Comparison of ENCODE assay signal across 2 cellular contexts in the genomic region with DNA sequence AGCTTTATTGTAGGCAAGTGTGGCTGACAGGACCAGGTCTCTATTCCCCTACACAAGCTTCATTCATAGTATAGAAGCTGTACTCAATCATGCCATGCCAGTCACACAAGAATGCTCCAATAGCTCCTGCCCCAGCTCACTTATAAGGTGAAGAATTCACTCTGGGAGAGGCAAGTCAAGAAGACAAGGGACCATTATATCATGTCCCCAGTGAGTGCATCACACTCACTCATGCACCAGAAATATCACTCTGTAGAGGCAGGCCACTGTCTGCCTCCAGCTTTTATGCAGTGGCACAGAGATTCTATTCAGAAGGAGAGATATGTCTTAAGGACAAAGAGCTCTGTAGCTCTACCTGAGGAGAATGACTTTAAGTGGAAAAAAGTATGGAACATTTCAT.
TF ChIP-seq lines count a peak whose summit lies in the region.

No MANE protein-coding gene starts in this region.

TF ChIP-seq in GM23338, 12 proteins besides CTCF, POLR2A, EP300 and RAD21 (continued from another document):
- TF ChIP-seq, protein P1, sequence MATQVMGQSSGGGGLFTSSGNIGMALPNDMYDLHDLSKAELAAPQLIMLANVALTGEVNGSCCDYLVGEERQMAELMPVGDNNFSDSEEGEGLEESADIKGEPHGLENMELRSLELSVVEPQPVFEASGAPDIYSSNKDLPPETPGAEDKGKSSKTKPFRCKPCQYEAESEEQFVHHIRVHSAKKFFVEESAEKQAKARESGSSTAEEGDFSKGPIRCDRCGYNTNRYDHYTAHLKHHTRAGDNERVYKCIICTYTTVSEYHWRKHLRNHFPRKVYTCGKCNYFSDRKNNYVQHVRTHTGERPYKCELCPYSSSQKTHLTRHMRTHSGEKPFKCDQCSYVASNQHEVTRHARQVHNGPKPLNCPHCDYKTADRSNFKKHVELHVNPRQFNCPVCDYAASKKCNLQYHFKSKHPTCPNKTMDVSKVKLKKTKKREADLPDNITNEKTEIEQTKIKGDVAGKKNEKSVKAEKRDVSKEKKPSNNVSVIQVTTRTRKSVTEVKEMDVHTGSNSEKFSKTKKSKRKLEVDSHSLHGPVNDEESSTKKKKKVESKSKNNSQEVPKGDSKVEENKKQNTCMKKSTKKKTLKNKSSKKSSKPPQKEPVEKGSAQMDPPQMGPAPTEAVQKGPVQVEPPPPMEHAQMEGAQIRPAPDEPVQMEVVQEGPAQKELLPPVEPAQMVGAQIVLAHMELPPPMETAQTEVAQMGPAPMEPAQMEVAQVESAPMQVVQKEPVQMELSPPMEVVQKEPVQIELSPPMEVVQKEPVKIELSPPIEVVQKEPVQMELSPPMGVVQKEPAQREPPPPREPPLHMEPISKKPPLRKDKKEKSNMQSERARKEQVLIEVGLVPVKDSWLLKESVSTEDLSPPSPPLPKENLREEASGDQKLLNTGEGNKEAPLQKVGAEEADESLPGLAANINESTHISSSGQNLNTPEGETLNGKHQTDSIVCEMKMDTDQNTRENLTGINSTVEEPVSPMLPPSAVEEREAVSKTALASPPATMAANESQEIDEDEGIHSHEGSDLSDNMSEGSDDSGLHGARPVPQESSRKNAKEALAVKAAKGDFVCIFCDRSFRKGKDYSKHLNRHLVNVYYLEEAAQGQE (IDR thresholded peaks at IDR 0.05; ENCODE audit: unreplicated experiment) = no peak
- no peak for TF ChIP-seq EZH2phosphoT487 (IDR thresholded peaks at IDR 0.05; ENCODE audit: unreplicated experiment)

TF ChIP-seq in HepG2, 621 proteins besides CTCF, POLR2A, EP300 and RAD21 (continued from another document):
- TF ChIP-seq RNF219 (CRISPR knock-in tag; IDR thresholded peaks at IDR 0.05) (no peak), ZNF354B (CRISPR knock-in tag; IDR thresholded peaks at IDR 0.05) (no peak)
